ENCODE assay signal across 24 cellular contexts in genomic region chr3:72376917-72377710, GRCh38.
A peak's percentile ranks its signal among the peaks of the same experiment; 100 is the strongest.
DNase-seq lines count a peak whose midpoint lies in the region; ATAC-seq, FAIRE-seq and TF ChIP-seq lines count a peak whose summit lies in the region.
"Had no signal": no experiment of that assay in that cellular context is flagged by ENCODE, and none has a peak within 500 bp of the region (broad histone marks: within the 10 kb centered on the region; RNA-seq: fewer than 3 reads in every experiment).

No MANE protein-coding gene starts in this region.

- H3K79me2 ChIP-seq in HepG2 (ENCODE audit: insufficient read depth, low read length), result peaks cover 29% of the 10 kb centered on the region

- no peaks in the 10 kb centered on the region for H3K27me3 ChIP-seq in liver (ENCODE audit: control insufficient read depth in 4 of 4, insufficient read depth in 4 of 4, low read length in 3 of 4)
- H3K27me3 ChIP-seq in HepG2 (ENCODE audit: control insufficient read depth in 1 of 2, insufficient read depth in 2 of 2, low read length in 2 of 2), result no peaks in the 10 kb centered on the region
- H3K27me3 ChIP-seq in layer of hippocampus (ENCODE audit: control insufficient read depth, insufficient read depth, low read length), result no peaks in the 10 kb centered on the region
- H3K27me3 ChIP-seq: breast epithelium, esophagus squamous epithelium, Peyer's patch had no signal

- H3K36me3 ChIP-seq in liver (ENCODE audit: control insufficient read depth in 4 of 4, insufficient read depth in 3 of 4, low read depth in 1 of 4, low read length in 3 of 4), result peaks cover 0 to 7% (median 2%) of the 10 kb centered on the region in 4 donors
- peaks cover 11 to 20% of the 10 kb centered on the region in 2 experiments for H3K36me3 ChIP-seq in HepG2 (replicated peaks in 1 of 2; ENCODE audit: control insufficient read depth in 1 of 2, insufficient read depth in 2 of 2, low read length in 2 of 2)

- H4K20me1 ChIP-seq in HepG2 (ENCODE audit: insufficient read depth, low read length), result peaks cover 28% of the 10 kb centered on the region

- H3K4me3 ChIP-seq in liver (ENCODE audit: low read depth in 1 of 3, low read length in 3 of 3) (no peak overlapping the region), HepG2 (replicated peaks in 1 of 3; ENCODE audit: insufficient read depth in 1 of 3, low read depth in 2 of 3, low read length in 3 of 3) (no peak overlapping the region)
- H3K4me3 ChIP-seq: breast epithelium, esophagus squamous epithelium, Peyer's patch had no signal

- ATAC-seq in HepG2, result no peak
- no peak for ATAC-seq in GM21723 (IDR thresholded peaks at IDR 0.05; ENCODE audit: unreplicated experiment)
- no peak for ATAC-seq in left cardiac atrium

- TF ChIP-seq RAD21 in liver (IDR thresholded peaks at IDR 0.05), result peak; percentile 57 to 73
- no peak for TF ChIP-seq RAD21 in HepG2 (CRISPR knock-in tag; IDR thresholded peaks at IDR 0.05)

- H3K27ac ChIP-seq in liver (ENCODE audit: low read depth in 1 of 2, low read length in 2 of 2), result peak overlapping the region in 1 of 2 donors; percentile 38
- H3K27ac ChIP-seq in HepG2 (ENCODE audit: extremely low read length, insufficient read depth, low read length), result no peak overlapping the region
- peak overlapping the region; percentile 75 for H3K27ac ChIP-seq in layer of hippocampus (ENCODE audit: low read depth, low read length)
- H3K27ac ChIP-seq: breast epithelium, esophagus squamous epithelium, Peyer's patch had no signal

- TF ChIP-seq CTCF in liver (IDR thresholded peaks at IDR 0.05; ENCODE audit: low read depth, low read length, missing input control), result no peak
- no peak for TF ChIP-seq CTCF in HepG2 (CRISPR knock-in tag; IDR thresholded peaks at IDR 0.05)
- TF ChIP-seq CTCF in GM10248 (IDR thresholded peaks at IDR 0.05; ENCODE audit: control extremely low read depth, extremely low read depth, low read depth, missing control alignments), result no peak

- H3K36me3 Mint-ChIP-seq in activated naive CD8-positive, alpha-beta T cell treated with anti-CD3 and anti-CD28 coated beads for 36 hours, result peaks cover 32% of the 10 kb centered on the region

- intact Hi-C loops in HepG2 (cut with micrococcal nuclease; ENCODE audit: unreplicated experiment), result no loop called here
- intact Hi-C loops in left cardiac atrium (cut with DNase I), result no loop called here

- H3K27me3 Mint-ChIP-seq in activated naive CD8-positive, alpha-beta T cell treated with anti-CD3 and anti-CD28 coated beads for 36 hours, result no peaks in the 10 kb centered on the region
- H3K27me3 Mint-ChIP-seq: activated naive CD4-positive, alpha-beta T cell treated with anti-CD3 and anti-CD28 coated beads, Interleukin-2, amount 10 ng/mL, durations not matched to agents 7 days and 5 days had no signal

- BruUV-seq in HepG2 (replicated peaks; lab: Mats Ljungman, UMichigan), result no TSS peak

- H3K4me1 ChIP-seq in liver (ENCODE audit: control insufficient read depth in 4 of 4, insufficient read depth in 4 of 4, low read length in 3 of 4) (peaks cover 4 to 20% (median 6%) of the 10 kb centered on the region in 4 donors), HepG2 (ENCODE audit: insufficient read depth, low read length) (no peaks in the 10 kb centered on the region)
- H3K4me1 ChIP-seq: breast epithelium had no signal

- H3K9ac ChIP-seq in liver (ENCODE audit: low read depth in 1 of 2, low read length in 2 of 2) (no peak overlapping the region), HepG2 (ENCODE audit: insufficient read depth, low read depth, low read length) (no peak overlapping the region)

- H3K27ac Mint-ChIP-seq in activated naive CD8-positive, alpha-beta T cell treated with anti-CD3 and anti-CD28 coated beads for 36 hours, result peak overlapping the region; percentile 3
- H3K27ac Mint-ChIP-seq: activated naive CD4-positive, alpha-beta T cell treated with anti-CD3 and anti-CD28 coated beads, Interleukin-2, amount 10 ng/mL, durations not matched to agents 7 days and 5 days had no signal

- H3K4me1 Mint-ChIP-seq in activated naive CD8-positive, alpha-beta T cell treated with anti-CD3 and anti-CD28 coated beads for 36 hours, result peaks cover 75% of the 10 kb centered on the region

- 56% methylated on average over 9 of the region's 9 CpGs for WGBS in liver
- 94% methylated on average over 9 of the region's 9 CpGs for WGBS in HepG2 (ENCODE audit: low lambda C conversion rate)

- in situ Hi-C loops in HepG2 (cut with HindIII; ENCODE audit: extremely low pct_ligation_motif_present, low pct_unique_long_range_greater_than_20kb), result no loop called here

- H3K4me3 Mint-ChIP-seq in activated naive CD8-positive, alpha-beta T cell treated with anti-CD3 and anti-CD28 coated beads for 36 hours, result no peak overlapping the region
- H3K4me3 Mint-ChIP-seq: activated naive CD4-positive, alpha-beta T cell treated with anti-CD3 and anti-CD28 coated beads, Interleukin-2, amount 10 ng/mL, durations not matched to agents 7 days and 5 days; immature natural killer cell had no signal

- H2AFZ ChIP-seq in HepG2 (ENCODE audit: low read length), result no peak overlapping the region

- POLR2A ChIA-PET in HepG2 (lab: Yijun Ruan, JAX) (no interaction called here), GM10248 (lab: Yijun Ruan, JAX) (no interaction called here)

- no peak for TF ChIP-seq POLR2A in HepG2 (IDR thresholded peaks at IDR 0.05; ENCODE audit: insufficient read depth in 1 of 2, low read depth in 2 of 2, low read length in 2 of 2)

- no peak for DNase-seq in HepG2 (ENCODE audit: low spot score)
- no peak for DNase-seq in activated naive CD8-positive, alpha-beta T cell treated with anti-CD3 and anti-CD28 coated beads for 36 hours
- DNase-seq in activated CD4-positive, alpha-beta T cell treated with anti-CD3 and anti-CD28 coated beads, Interleukin-2, amount 50 U/mL, for 48 hours, result no peak
- DNase-seq in left cardiac atrium, result no peak
- no peak for DNase-seq in GM10248 (ENCODE audit: extremely low spot score)
- DNase-seq: ACHN; activated CD4-positive, alpha-beta T cell treated with anti-CD3 and anti-CD28 coated beads for 4 hours; activated naive CD4-positive, alpha-beta T cell treated with anti-CD3 and anti-CD28 coated beads, Interleukin-2, amount 10 ng/mL, durations not matched to agents 7 days and 5 days; DND-41; effector CD4-positive, alpha-beta T cell; esophagus squamous epithelium; immature natural killer cell; mesenchymal stem cell; NCI-H1092 treated with DMSO at 0.1 percent for 48 hours; NCI-H2171 treated with DMSO at 0.1 percent for 48 hours; NCI-H774; Peyer's patch; retina; stimulated activated naive CD4-positive, alpha-beta T cell had no signal

- no peak overlapping the region for H3K4me2 ChIP-seq in HepG2 (ENCODE audit: low read depth, low read length)

- CTCF ChIA-PET in HepG2 (lab: Yijun Ruan, JAX; ENCODE audit: low intra/inter-chr PET ratio, low total read pairs) (no interaction called here), GM10248 (lab: Yijun Ruan, JAX) (interaction anchor here (1.4 kb wide), 1 partner anchor 445 kb away, joined by 4 read pairs; no protein-coding TSS in a partner anchor)

- TF ChIP-seq EP300 in HepG2 (IDR thresholded peaks at IDR 0.05; ENCODE audit: low read depth in 2 of 2, low read length in 2 of 2), result no peak
- no peak for TF ChIP-seq EP300 in HepG2 (CRISPR knock-in tag; IDR thresholded peaks at IDR 0.05; ENCODE audit: borderline replicate concordance)

- peaks cover 2% of the 10 kb centered on the region for H3K9me3 Mint-ChIP-seq in activated naive CD8-positive, alpha-beta T cell treated with anti-CD3 and anti-CD28 coated beads for 36 hours
- H3K9me3 Mint-ChIP-seq: activated naive CD4-positive, alpha-beta T cell treated with anti-CD3 and anti-CD28 coated beads, Interleukin-2, amount 10 ng/mL, durations not matched to agents 7 days and 5 days; immature natural killer cell had no signal

- no peak for FAIRE-seq in HepG2 (lab: Jason Lieb, UNC)
- FAIRE-seq: urothelium cell line had no signal

- no peaks in the 10 kb centered on the region for H3K9me3 ChIP-seq in liver (ENCODE audit: control insufficient read depth in 4 of 4, low read length in 3 of 4)
- no peaks in the 10 kb centered on the region for H3K9me3 ChIP-seq in HepG2 (ENCODE audit: low read length)
- H3K9me3 ChIP-seq: breast epithelium, esophagus squamous epithelium, Peyer's patch had no signal

TF ChIP-seq in liver, 16 proteins besides CTCF, POLR2A, EP300 and RAD21 (continues in another document):
- TF ChIP-seq NR2F2 (IDR thresholded peaks at IDR 0.05), result no peak
- TF ChIP-seq RXRA (IDR thresholded peaks at IDR 0.05), result peak; percentile 41 to 48
- TF ChIP-seq EGR1 (IDR thresholded peaks at IDR 0.05; ENCODE audit: low read depth in 2 of 2), result no peak
- TF ChIP-seq FOXA2 (IDR thresholded peaks at IDR 0.05), result no peak
- no peak for TF ChIP-seq ATF3 (IDR thresholded peaks at IDR 0.05)
- peak; percentile 35 to 53 for TF ChIP-seq HNF4A (conservative IDR thresholded peaks at IDR 0.05)
- TF ChIP-seq MAX (IDR thresholded peaks at IDR 0.05), result no peak

TF ChIP-seq in HepG2, 621 proteins besides CTCF, POLR2A, EP300 and RAD21 (continues in another document):
- no peak for TF ChIP-seq PHF5A (CRISPR knock-in tag; IDR thresholded peaks at IDR 0.05; ENCODE audit: low read depth, unreplicated experiment)
